ENCODE assay signal across 13 cellular contexts in the genomic region with DNA sequence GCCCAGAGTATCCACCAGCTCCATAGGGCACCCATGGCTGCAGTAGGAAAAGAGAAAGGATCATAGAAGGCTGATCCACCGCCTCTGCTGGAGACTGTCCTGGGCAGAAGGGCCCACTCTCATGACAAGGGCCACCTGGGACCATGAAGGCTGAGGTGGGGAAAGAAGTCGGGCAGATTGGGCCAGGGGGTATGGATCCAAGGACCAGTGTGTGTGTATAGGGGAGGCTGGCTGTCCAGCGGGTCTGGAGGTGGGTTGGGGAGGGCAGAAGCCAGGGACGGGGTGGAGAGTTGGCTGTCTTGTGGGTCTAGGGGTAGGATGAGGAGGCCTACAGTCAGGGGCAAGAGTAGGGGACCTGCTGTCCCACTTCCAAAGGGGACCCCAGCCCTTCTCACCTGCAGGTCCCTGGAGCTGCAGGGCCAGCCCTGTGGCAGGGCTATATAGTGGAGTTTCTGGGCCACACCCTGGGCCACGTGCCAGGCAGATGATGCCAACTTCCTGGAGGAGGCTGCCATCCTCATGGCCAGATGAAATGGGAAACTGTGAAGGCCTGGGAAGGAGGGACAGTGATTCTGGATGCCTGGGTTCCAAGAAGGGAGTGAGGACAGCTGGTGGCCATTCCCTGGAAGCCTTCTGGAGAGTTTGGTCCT. TPM values are rescaled to one million over a fixed set of nuclear protein-coding genes. Genes with fewer than 3 reads are reported as not detected.
DNase-seq lines count a peak whose midpoint lies in the region; ATAC-seq and TF ChIP-seq lines count a peak whose summit lies in the region.
"Had no signal": no experiment of that assay in that cellular context is flagged by ENCODE, and none has a peak within 500 bp of the region (broad histone marks: within the 10 kb centered on the region; RNA-seq: fewer than 3 reads in every experiment).

A gene (minus strand): TSS at position 51 of the 650 bp plus-strand sequence.

- H3K27ac Mint-ChIP-seq in stimulated activated effector memory CD8-positive, alpha-beta T cell treated with anti-CD3 and anti-CD28 coated beads, Interleukin-12 subunit alpha, Interleukin-12 subunit beta, amount 100 ng/mL, for 72 hours, result peak within 1 kb of the TSS; percentile 93

- ATAC-seq in right cardiac atrium (peak in 1 of 2 donors; percentile 41), psoas muscle (no peak), HG02678 (IDR thresholded peaks at IDR 0.05; ENCODE audit: unreplicated experiment) (no peak)
- no peak for ATAC-seq in stimulated activated effector memory CD8-positive, alpha-beta T cell treated with anti-CD3 and anti-CD28 coated beads, Interleukin-12 subunit alpha, Interleukin-12 subunit beta, amount 100 ng/mL, for 72 hours

- no peak within 1 kb of the TSS for H3K4me3 Mint-ChIP-seq in stimulated activated effector memory CD8-positive, alpha-beta T cell treated with anti-CD3 and anti-CD28 coated beads, Interleukin-12 subunit alpha, Interleukin-12 subunit beta, amount 100 ng/mL, for 72 hours

- DNase-seq in right cardiac atrium, result peak in 1 of 3 donors; percentile 61
- DNase-seq in stimulated activated effector memory CD8-positive, alpha-beta T cell treated with anti-CD3 and anti-CD28 coated beads, Interleukin-12 subunit alpha, Interleukin-12 subunit beta, amount 100 ng/mL, for 72 hours (ENCODE audit: low spot score in 2 of 2), result no peak
- no peak for DNase-seq in psoas muscle
- no peak for DNase-seq in superior temporal gyrus (ENCODE audit: extremely low spot score)
- DNase-seq: activated CD4-positive, alpha-beta T cell treated with anti-CD3 and anti-CD28 coated beads for 48 hours; central memory CD4-positive, alpha-beta T cell; DND-41; KG1; kidney; NCI-H2171 treated with DMSO at 0.1 percent for 48 hours had no signal

- H3K4me3 ChIP-seq in HEK293 (ENCODE audit: low read depth, low read length), result no peak within 1 kb of the TSS
- no peak within 1 kb of the TSS for H3K4me3 ChIP-seq in right cardiac atrium (ENCODE audit: low read length)
- H3K4me3 ChIP-seq in psoas muscle, result no peak within 1 kb of the TSS

- intact Hi-C loops in right cardiac atrium (cut with DNase I), result no loop called here
- intact Hi-C loops in psoas muscle (cut with DNase I), result no loop called here

- H3K27ac ChIP-seq in HEK293 (ENCODE audit: extremely low read depth, low read depth, low read length), result no peak within 1 kb of the TSS
- H3K27ac ChIP-seq in VCaP, result peak within 1 kb of the TSS; percentile 77; the same call in 1 of the 2 replicates
- no peak within 1 kb of the TSS for H3K27ac ChIP-seq in right cardiac atrium (ENCODE audit: low read length)
- H3K27ac ChIP-seq in psoas muscle, result no peak within 1 kb of the TSS

- H3K36me3 Mint-ChIP-seq in stimulated activated effector memory CD8-positive, alpha-beta T cell treated with anti-CD3 and anti-CD28 coated beads, Interleukin-12 subunit alpha, Interleukin-12 subunit beta, amount 100 ng/mL, for 72 hours, result no peaks in the 10 kb centered on the region

- peaks cover 44% of the 10 kb centered on the region for H3K4me1 Mint-ChIP-seq in stimulated activated effector memory CD8-positive, alpha-beta T cell treated with anti-CD3 and anti-CD28 coated beads, Interleukin-12 subunit alpha, Interleukin-12 subunit beta, amount 100 ng/mL, for 72 hours

- 84% methylated on average over 5 of the region's 5 CpGs for WGBS in right cardiac atrium
- WGBS in psoas muscle, 3 donors, result 71 to 82% (median 76%) methylated on average over 5 of the region's 5 CpGs

- H3K36me3 ChIP-seq in HEK293 (ENCODE audit: control insufficient read depth in 2 of 2, insufficient read depth in 1 of 2, low read length in 2 of 2) (no peaks in the 10 kb centered on the region), psoas muscle (ENCODE audit: insufficient read depth in 1 of 2, low read depth in 1 of 2) (no peaks in the 10 kb centered on the region)

- H3K9me3 Mint-ChIP-seq in stimulated activated effector memory CD8-positive, alpha-beta T cell treated with anti-CD3 and anti-CD28 coated beads, Interleukin-12 subunit alpha, Interleukin-12 subunit beta, amount 100 ng/mL, for 72 hours, result peaks cover 10% of the 10 kb centered on the region

- POLR2A ChIA-PET in HEK293 (lab: Yijun Ruan, JAX), result no interaction called here

- H3K4me1 ChIP-seq in HEK293 (ENCODE audit: control insufficient read depth, insufficient read depth, low read length) (peaks cover 9% of the 10 kb centered on the region), right cardiac atrium (ENCODE audit: control insufficient read depth, insufficient read depth, low read length) (no peaks in the 10 kb centered on the region), psoas muscle (no peaks in the 10 kb centered on the region)

- CTCF ChIA-PET in HEK293 (lab: Yijun Ruan, JAX), result no interaction called here

- H3K27me3 ChIP-seq in right cardiac atrium (ENCODE audit: control insufficient read depth, insufficient read depth) (no peaks in the 10 kb centered on the region), psoas muscle (ENCODE audit: insufficient read depth in 3 of 3, low read length in 2 of 3) (peaks cover 0 to 3% (median 0%) of the 10 kb centered on the region in 3 donors)

- H3K9me3 ChIP-seq in HEK293 (ENCODE audit: control insufficient read depth, insufficient read depth, low read depth, low read length) (peaks cover 2% of the 10 kb centered on the region), right cardiac atrium (ENCODE audit: control insufficient read depth, low read length) (no peaks in the 10 kb centered on the region), psoas muscle (peaks cover 2% of the 10 kb centered on the region)

- no peak for TF ChIP-seq CTCF in HEK293 (tag by site-specific recombination; IDR thresholded peaks at IDR 0.05)
- TF ChIP-seq CTCF in VCaP (conservative IDR thresholded peaks at IDR 0.05), result no peak
- no peak for TF ChIP-seq CTCF in psoas muscle (IDR thresholded peaks at IDR 0.05)

TF ChIP-seq in HEK293, 187 proteins besides CTCF, POLR2A, EP300 and RAD21:
- TF ChIP-seq, protein P1, sequence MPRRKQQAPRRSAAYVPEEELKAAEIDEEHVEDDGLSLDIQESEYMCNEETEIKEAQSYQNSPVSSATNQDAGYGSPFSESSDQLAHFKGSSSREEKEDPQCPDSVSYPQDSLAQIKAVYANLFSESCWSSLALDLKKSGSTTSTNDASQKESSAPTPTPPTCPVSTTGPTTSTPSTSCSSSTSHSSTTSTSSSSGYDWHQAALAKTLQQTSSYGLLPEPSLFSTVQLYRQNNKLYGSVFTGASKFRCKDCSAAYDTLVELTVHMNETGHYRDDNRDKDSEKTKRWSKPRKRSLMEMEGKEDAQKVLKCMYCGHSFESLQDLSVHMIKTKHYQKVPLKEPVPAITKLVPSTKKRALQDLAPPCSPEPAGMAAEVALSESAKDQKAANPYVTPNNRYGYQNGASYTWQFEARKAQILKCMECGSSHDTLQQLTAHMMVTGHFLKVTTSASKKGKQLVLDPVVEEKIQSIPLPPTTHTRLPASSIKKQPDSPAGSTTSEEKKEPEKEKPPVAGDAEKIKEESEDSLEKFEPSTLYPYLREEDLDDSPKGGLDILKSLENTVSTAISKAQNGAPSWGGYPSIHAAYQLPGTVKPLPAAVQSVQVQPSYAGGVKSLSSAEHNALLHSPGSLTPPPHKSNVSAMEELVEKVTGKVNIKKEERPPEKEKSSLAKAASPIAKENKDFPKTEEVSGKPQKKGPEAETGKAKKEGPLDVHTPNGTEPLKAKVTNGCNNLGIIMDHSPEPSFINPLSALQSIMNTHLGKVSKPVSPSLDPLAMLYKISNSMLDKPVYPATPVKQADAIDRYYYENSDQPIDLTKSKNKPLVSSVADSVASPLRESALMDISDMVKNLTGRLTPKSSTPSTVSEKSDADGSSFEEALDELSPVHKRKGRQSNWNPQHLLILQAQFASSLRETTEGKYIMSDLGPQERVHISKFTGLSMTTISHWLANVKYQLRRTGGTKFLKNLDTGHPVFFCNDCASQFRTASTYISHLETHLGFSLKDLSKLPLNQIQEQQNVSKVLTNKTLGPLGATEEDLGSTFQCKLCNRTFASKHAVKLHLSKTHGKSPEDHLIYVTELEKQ (tag by site-specific recombination; IDR thresholded peaks at IDR 0.05; ENCODE audit: borderline replicate concordance), result no peak
- 0 out of 2 replicates have a peak, but pooled peaks have one; percentile 8 for TF ChIP-seq ZNF777 (tag by site-specific recombination; IDR thresholded peaks at IDR 0.05; ENCODE audit: borderline replicate concordance)

RNA-seq across cellular contexts. Expression of the gene that starts here (rescaled TPM):
- 100 to 1,000 TPM in 1 of 4 donors, 10 to 100 TPM in 2, 1 to 10 TPM in 1; 8.8 to 112 (median 22.3) TPM for total RNA-seq in right cardiac atrium
- polyA plus RNA-seq in right cardiac atrium, result 2.1 TPM
- 1 to 10 TPM; 7.1 to 8.7 (median 8.3) TPM for total RNA-seq in psoas muscle
- polyA plus RNA-seq in psoas muscle, result under 1 TPM; 0.45 to 0.77 (median 0.48) TPM
